1 cellular context compared by ENCODE assay signal in genomic region chr7:155644178-155644970, GRCh38.
TF ChIP-seq lines count a peak whose summit lies in the region.

A gene with protein sequence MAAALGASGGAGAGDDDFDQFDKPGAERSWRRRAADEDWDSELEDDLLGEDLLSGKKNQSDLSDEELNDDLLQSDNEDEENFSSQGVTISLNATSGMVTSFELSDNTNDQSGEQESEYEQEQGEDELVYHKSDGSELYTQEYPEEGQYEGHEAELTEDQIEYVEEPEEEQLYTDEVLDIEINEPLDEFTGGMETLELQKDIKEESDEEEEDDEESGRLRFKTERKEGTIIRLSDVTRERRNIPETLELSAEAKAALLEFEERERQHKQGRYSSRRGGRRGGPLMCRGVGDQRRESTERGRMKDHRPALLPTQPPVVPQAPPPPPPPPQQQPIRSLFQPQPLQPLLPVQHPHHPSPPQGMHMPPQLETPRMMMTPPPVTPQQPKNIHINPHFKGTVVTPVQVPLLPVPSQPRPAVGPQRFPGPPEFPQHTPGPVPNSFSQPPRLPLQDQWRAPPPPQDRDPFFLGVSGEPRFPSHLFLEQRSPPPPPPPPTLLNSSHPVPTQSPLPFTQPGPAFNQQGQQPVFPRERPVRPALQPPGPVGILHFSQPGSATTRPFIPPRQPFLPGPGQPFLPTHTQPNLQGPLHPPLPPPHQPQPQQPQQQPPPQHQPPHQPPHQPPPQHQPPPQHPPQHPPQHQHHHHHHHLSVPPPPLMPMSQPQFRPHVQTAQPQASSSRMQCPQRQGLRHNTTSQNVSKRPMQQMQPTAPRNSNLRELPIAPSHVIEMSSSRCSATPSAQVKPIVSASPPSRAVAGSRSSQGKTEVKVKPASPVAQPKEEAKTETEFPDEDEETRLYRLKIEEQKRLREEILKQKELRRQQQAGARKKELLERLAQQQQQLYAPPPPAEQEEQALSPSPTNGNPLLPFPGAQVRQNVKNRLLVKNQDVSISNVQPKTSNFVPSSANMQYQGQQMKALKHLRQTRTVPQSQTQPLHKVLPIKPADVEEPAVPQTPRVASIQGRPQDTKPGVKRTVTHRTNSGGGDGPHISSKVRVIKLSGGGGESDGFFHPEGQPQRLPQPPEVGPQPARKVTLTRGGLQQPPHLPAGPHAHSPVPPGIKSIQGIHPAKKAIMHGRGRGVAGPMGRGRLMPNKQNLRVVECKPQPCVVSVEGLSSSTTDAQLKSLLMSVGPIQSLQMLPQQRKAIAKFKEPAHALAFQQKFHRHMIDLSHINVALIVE (plus strand): TSS chr7:155644661. CDS start chr7:155644877, 216 bp downstream.

TF ChIP-seq in HepG2, 621 proteins besides CTCF, POLR2A, EP300 and RAD21 (continued from another document and continues in another):
- TF ChIP-seq, protein P1, sequence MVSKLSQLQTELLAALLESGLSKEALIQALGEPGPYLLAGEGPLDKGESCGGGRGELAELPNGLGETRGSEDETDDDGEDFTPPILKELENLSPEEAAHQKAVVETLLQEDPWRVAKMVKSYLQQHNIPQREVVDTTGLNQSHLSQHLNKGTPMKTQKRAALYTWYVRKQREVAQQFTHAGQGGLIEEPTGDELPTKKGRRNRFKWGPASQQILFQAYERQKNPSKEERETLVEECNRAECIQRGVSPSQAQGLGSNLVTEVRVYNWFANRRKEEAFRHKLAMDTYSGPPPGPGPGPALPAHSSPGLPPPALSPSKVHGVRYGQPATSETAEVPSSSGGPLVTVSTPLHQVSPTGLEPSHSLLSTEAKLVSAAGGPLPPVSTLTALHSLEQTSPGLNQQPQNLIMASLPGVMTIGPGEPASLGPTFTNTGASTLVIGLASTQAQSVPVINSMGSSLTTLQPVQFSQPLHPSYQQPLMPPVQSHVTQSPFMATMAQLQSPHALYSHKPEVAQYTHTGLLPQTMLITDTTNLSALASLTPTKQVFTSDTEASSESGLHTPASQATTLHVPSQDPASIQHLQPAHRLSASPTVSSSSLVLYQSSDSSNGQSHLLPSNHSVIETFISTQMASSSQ (IDR thresholded peaks at IDR 0.05; ENCODE audit: low read depth) = no peak
- TF ChIP-seq, protein P1 (CRISPR knock-in tag; IDR thresholded peaks at IDR 0.05; ENCODE audit: borderline replicate concordance) = peak; percentile 27; the same call in 1 of the 2 replicates
- peak; percentile 12; the same call in 1 of the 2 replicates for TF ChIP-seq ZNF235 (CRISPR knock-in tag; IDR thresholded peaks at IDR 0.05; ENCODE audit: borderline replicate concordance)
- TF ChIP-seq SNAI1 (CRISPR knock-in tag; IDR thresholded peaks at IDR 0.05; ENCODE audit: borderline replicate concordance) = no peak
- peak; percentile 42; the same call in 1 of the 2 replicates for TF ChIP-seq NCOA2 (CRISPR knock-in tag; IDR thresholded peaks at IDR 0.05)
- TF ChIP-seq, protein P2, sequence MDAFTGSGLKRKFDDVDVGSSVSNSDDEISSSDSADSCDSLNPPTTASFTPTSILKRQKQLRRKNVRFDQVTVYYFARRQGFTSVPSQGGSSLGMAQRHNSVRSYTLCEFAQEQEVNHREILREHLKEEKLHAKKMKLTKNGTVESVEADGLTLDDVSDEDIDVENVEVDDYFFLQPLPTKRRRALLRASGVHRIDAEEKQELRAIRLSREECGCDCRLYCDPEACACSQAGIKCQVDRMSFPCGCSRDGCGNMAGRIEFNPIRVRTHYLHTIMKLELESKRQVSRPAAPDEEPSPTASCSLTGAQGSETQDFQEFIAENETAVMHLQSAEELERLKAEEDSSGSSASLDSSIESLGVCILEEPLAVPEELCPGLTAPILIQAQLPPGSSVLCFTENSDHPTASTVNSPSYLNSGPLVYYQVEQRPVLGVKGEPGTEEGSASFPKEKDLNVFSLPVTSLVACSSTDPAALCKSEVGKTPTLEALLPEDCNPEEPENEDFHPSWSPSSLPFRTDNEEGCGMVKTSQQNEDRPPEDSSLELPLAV (CRISPR knock-in tag; conservative IDR thresholded peaks at IDR 0.05; ENCODE audit: low read depth) = peak; percentile 83; the same call in 1 of the 2 replicates
- no peak for TF ChIP-seq ZMAT5 (CRISPR knock-in tag; IDR thresholded peaks at IDR 0.05; ENCODE audit: borderline replicate concordance, low read depth)
- TF ChIP-seq MEF2D (CRISPR knock-in tag; IDR thresholded peaks at IDR 0.05) = peak; percentile 15; the same call in 1 of the 2 replicates
- TF ChIP-seq SYNCRIP (IDR thresholded peaks at IDR 0.05; ENCODE audit: insufficient read depth, low read depth, low read length) = no peak
- TF ChIP-seq TIGD3 (CRISPR knock-in tag; IDR thresholded peaks at IDR 0.05; ENCODE audit: borderline replicate concordance) = no peak
- no peak for TF ChIP-seq ATM (IDR thresholded peaks at IDR 0.05; ENCODE audit: borderline replicate concordance)
- peak; percentile 97 for TF ChIP-seq ZNF574 (CRISPR knock-in tag; IDR thresholded peaks at IDR 0.05)
- 0 out of 2 replicates have a peak, but pooled peaks have one; percentile 29 for TF ChIP-seq ETV6 (CRISPR knock-in tag; conservative IDR thresholded peaks at IDR 0.05)
- peak; percentile 42 for TF ChIP-seq POGZ (CRISPR knock-in tag; IDR thresholded peaks at IDR 0.05)
- no peak for TF ChIP-seq ZNF460 (CRISPR knock-in tag; IDR thresholded peaks at IDR 0.05; ENCODE audit: borderline replicate concordance)
- TF ChIP-seq FOXK2 (IDR thresholded peaks at IDR 0.05) = no peak
- TF ChIP-seq ZNF777 (CRISPR knock-in tag; IDR thresholded peaks at IDR 0.05) = peak; percentile 89
- TF ChIP-seq TEAD3 (CRISPR knock-in tag; optimal IDR thresholded peaks at IDR 0.05; ENCODE audit: borderline replicate concordance) = peak; percentile 63
- 0 out of 2 replicates have a peak, but pooled peaks have one; percentile 44 for TF ChIP-seq ZBTB34 (CRISPR knock-in tag; IDR thresholded peaks at IDR 0.05)
- TF ChIP-seq SMAD1 (CRISPR knock-in tag; IDR thresholded peaks at IDR 0.05; ENCODE audit: borderline replicate concordance, low read depth) = peak; percentile 97
- TF ChIP-seq ZKSCAN5 (CRISPR knock-in tag; IDR thresholded peaks at IDR 0.05) = peak; percentile 18; the same call in 1 of the 2 replicates
- TF ChIP-seq ZNF317 (CRISPR knock-in tag; IDR thresholded peaks at IDR 0.05) = no peak
- peak; percentile 49; the same call in 1 of the 2 replicates for TF ChIP-seq ZHX1 (CRISPR knock-in tag; IDR thresholded peaks at IDR 0.05; ENCODE audit: low read depth)
- TF ChIP-seq ZNF749 (CRISPR knock-in tag; IDR thresholded peaks at IDR 0.05; ENCODE audit: borderline replicate concordance) = peak; percentile 59; the same call in 1 of the 2 replicates
- TF ChIP-seq ZNF496 (CRISPR knock-in tag; IDR thresholded peaks at IDR 0.05; ENCODE audit: insufficient replicate concordance) = no peak
- TF ChIP-seq TAF1 (CRISPR knock-in tag; IDR thresholded peaks at IDR 0.05) = peak; percentile 90
- TF ChIP-seq NFYB (CRISPR knock-in tag; IDR thresholded peaks at IDR 0.05) = 0 out of 2 replicates have a peak, but pooled peaks have one; percentile 26
- TF ChIP-seq PHB2 (IDR thresholded peaks at IDR 0.05; ENCODE audit: partially characterized antibody) = no peak
- peak; percentile 75 for TF ChIP-seq NR2C2 (CRISPR knock-in tag; IDR thresholded peaks at IDR 0.05; ENCODE audit: borderline replicate concordance)
- peak; percentile 59; the same call in 1 of the 2 replicates for TF ChIP-seq ELF3 (CRISPR knock-in tag; IDR thresholded peaks at IDR 0.05)
- TF ChIP-seq TBX2 (CRISPR knock-in tag; IDR thresholded peaks at IDR 0.05; ENCODE audit: borderline replicate concordance) = peak; percentile 72
- TF ChIP-seq KLF12 (CRISPR knock-in tag; IDR thresholded peaks at IDR 0.05; ENCODE audit: borderline replicate concordance) = peak; percentile 94
- peak; percentile 86 for TF ChIP-seq THAP11 (CRISPR knock-in tag; IDR thresholded peaks at IDR 0.05)
- TF ChIP-seq IRF1 (CRISPR knock-in tag; IDR thresholded peaks at IDR 0.05; ENCODE audit: low read depth) = no peak
- TF ChIP-seq ZNF589 (CRISPR knock-in tag; conservative IDR thresholded peaks at IDR 0.05) = 0 out of 2 replicates have a peak, but pooled peaks have one; percentile 82
- no peak for TF ChIP-seq SOX13 (IDR thresholded peaks at IDR 0.05)
- TF ChIP-seq SOX13 (CRISPR knock-in tag; conservative IDR thresholded peaks at IDR 0.05 in 1 of 2, IDR thresholded peaks at IDR 0.05 in 1 of 2) = peak in 1 of 2 experiments; percentile 12; a peak in 1 of 4 replicates
- peak; percentile 83 for TF ChIP-seq ZNF225 (CRISPR knock-in tag; IDR thresholded peaks at IDR 0.05)
- TF ChIP-seq JUNB (CRISPR knock-in tag; IDR thresholded peaks at IDR 0.05; ENCODE audit: borderline replicate concordance) = 0 out of 2 replicates have a peak, but pooled peaks have one; percentile 32
- TF ChIP-seq, protein P3, sequence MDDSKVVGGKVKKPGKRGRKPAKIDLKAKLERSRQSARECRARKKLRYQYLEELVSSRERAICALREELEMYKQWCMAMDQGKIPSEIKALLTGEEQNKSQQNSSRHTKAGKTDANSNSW (CRISPR knock-in tag; IDR thresholded peaks at IDR 0.05; ENCODE audit: borderline replicate concordance) = peak; percentile 56; the same call in 1 of the 2 replicates
- TF ChIP-seq DMAP1 (CRISPR knock-in tag; IDR thresholded peaks at IDR 0.05) = peak; percentile 64; the same call in 1 of the 2 replicates
